In the genomic region with DNA sequence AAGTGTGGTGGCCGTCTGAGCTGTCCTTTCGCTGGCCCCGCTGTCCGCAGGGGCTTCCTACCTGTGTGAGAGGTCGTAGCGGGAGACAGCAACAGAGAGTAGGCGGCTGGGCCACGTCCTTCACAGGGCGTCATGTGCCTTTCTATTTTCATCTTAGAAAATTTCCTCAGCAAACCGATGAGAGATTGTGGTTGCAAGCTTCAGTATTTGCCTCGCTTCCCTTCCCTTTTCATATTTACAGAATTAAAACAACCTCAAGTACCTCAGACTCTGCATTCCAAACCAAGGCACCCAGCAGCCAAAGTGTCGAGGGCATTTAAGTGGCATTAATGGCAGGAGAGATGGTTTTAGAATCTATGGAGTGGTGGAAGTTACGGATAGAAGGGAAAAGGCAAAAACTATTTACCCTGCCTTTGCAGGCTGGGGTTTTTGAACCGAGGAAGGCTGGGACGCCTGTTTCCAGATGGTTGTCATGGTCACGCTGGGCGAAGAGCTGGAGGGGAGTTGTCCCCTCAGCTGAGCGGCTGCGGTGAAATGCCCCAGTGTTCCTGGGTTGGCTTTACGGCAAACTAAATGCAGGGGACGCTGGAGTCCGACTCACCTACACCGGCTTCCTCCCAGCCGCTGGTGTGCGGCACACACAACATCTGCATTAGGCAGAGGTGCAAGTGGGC, we compare ENCODE assay signal across 9 cellular contexts. TPM values are rescaled to one million over a fixed set of nuclear protein-coding genes. Genes with fewer than 3 reads are reported as not detected.
DNase-seq lines count a peak whose midpoint lies in the region; ATAC-seq and TF ChIP-seq lines count a peak whose summit lies in the region.
"Had no signal": no experiment of that assay in that cellular context is flagged by ENCODE, and none has a peak within 500 bp of the region (broad histone marks: within the 10 kb centered on the region; RNA-seq: fewer than 3 reads in every experiment).

No MANE protein-coding gene starts in this region.

- H3K9ac ChIP-seq in mesendoderm (ENCODE audit: low read length): no peak overlapping the region
- H3K9ac ChIP-seq: KMS-11 had no signal

- no peak overlapping the region for H4K5ac ChIP-seq in mesendoderm (ENCODE audit: low read length)

- H4K8ac ChIP-seq in mesendoderm (ENCODE audit: low read depth, low read length): no peak overlapping the region

- POLR2A ChIA-PET in OCI-LY7 (lab: Charles Lee): interaction anchor here (1.0 to 3.1 kb wide), 2 partner anchors 12 to 165 kb away, joined by 5 to 16 read pairs; no protein-coding TSS in a partner anchor

- H3K27ac ChIP-seq in OCI-LY7 (ENCODE audit: low read depth, low read length, poor library complexity, severe bottlenecking) (peak overlapping the region; percentile 70), mesendoderm (ENCODE audit: low read depth, low read length) (no peak overlapping the region)
- H3K27ac ChIP-seq: KMS-11 had no signal

- H3K4me3 ChIP-seq in OCI-LY7 (ENCODE audit: low read depth, low read length, poor library complexity, severe bottlenecking) (peak overlapping the region; percentile 15), mesendoderm (ENCODE audit: low read length) (no peak overlapping the region)

- H3K79me2 ChIP-seq in OCI-LY7 (ENCODE audit: insufficient read depth, low read depth, low read length) (no peaks in the 10 kb centered on the region), mesendoderm (ENCODE audit: control insufficient read depth, insufficient read depth, low read length) (no peaks in the 10 kb centered on the region)

- H3K27me3 ChIP-seq in mesendoderm (ENCODE audit: insufficient read depth, low read length, poor library complexity): no peaks in the 10 kb centered on the region

- no peaks in the 10 kb centered on the region for H3K27me3 Mint-ChIP-seq in activated naive CD4-positive, alpha-beta T cell treated with anti-CD3 and anti-CD28 coated beads for 36 hours (ENCODE audit: low read depth)

- no peaks in the 10 kb centered on the region for H3K79me1 ChIP-seq in mesendoderm (ENCODE audit: low read length)

- CTCF ChIA-PET in OCI-LY7 (lab: Charles Lee; ENCODE audit: unreplicated experiment): interaction anchor here (1.5 kb wide), 1 partner anchor 9 kb away, joined by 3 read pairs; no protein-coding TSS in a partner anchor
- CTCF ChIA-PET in activated naive CD4-positive, alpha-beta T cell treated with anti-CD3 and anti-CD28 coated beads for 36 hours (lab: Charles Lee): no interaction called here

- H2BK120ac ChIP-seq in mesendoderm (ENCODE audit: low read depth, low read length): no peak overlapping the region

- H3K56ac ChIP-seq in mesendoderm (ENCODE audit: low read length): no peak overlapping the region

- H3K4ac ChIP-seq in mesendoderm (ENCODE audit: low read depth, low read length): no peak overlapping the region

- H2AK5ac ChIP-seq in mesendoderm (ENCODE audit: low read length): no peak overlapping the region

- no peak for TF ChIP-seq CTCF in OCI-LY7 (conservative IDR thresholded peaks at IDR 0.05; ENCODE audit: low read length)

- H4K20me1 ChIP-seq in OCI-LY7 (ENCODE audit: insufficient read depth, low read length): no peaks in the 10 kb centered on the region

- H3K18ac ChIP-seq in mesendoderm (ENCODE audit: low read length): no peak overlapping the region

- peak overlapping the region; percentile 64 for H3K4me2 ChIP-seq in OCI-LY7 (ENCODE audit: low read length)
- H3K4me2 ChIP-seq in mesendoderm (ENCODE audit: low read length): no peak overlapping the region
- H3K4me2 ChIP-seq: KMS-11 had no signal

- H2BK5ac ChIP-seq in mesendoderm (ENCODE audit: low read length): no peak overlapping the region

- H3K36me3 ChIP-seq in OCI-LY7 (ENCODE audit: insufficient read depth, low read length) (peaks cover 25% of the 10 kb centered on the region), mesendoderm (ENCODE audit: control insufficient read depth, insufficient read depth, low read length) (peaks cover 10% of the 10 kb centered on the region)

- H2BK15ac ChIP-seq in mesendoderm (replicated peaks; ENCODE audit: low read depth): no peak overlapping the region

- H3K9me2 ChIP-seq in OCI-LY7 (ENCODE audit: insufficient read depth, low read length): no peaks in the 10 kb centered on the region

- DNase-seq in OCI-LY7 (ENCODE audit: low spot score) (peak; percentile 71), pons (ENCODE audit: low spot score) (peak; percentile 33), SW 1271 (lab: John Stamatoyannopoulos, UW) (no peak), NCI-H510A treated with DMSO at 0.1 percent for 48 hours (lab: John Stamatoyannopoulos, UW) (no peak), mesendoderm (no peak)
- no peak for DNase-seq in activated naive CD4-positive, alpha-beta T cell treated with anti-CD3 and anti-CD28 coated beads for 36 hours

- H2AFZ ChIP-seq in OCI-LY7 (ENCODE audit: low read length): peak overlapping the region; percentile 1; the same call in 1 of the 2 replicates

- ATAC-seq in GM18868 (IDR thresholded peaks at IDR 0.05; ENCODE audit: unreplicated experiment): peak; percentile 56
- ATAC-seq in HG02678 (IDR thresholded peaks at IDR 0.05; ENCODE audit: unreplicated experiment): peak; percentile 63

- no peaks in the 10 kb centered on the region for H3K9me3 Mint-ChIP-seq in activated naive CD4-positive, alpha-beta T cell treated with anti-CD3 and anti-CD28 coated beads for 36 hours

- no peak overlapping the region for H3K27ac Mint-ChIP-seq in activated naive CD4-positive, alpha-beta T cell treated with anti-CD3 and anti-CD28 coated beads for 36 hours

- intact Hi-C loops in OCI-LY7 (cut with micrococcal nuclease; ENCODE audit: unreplicated experiment): loop anchor here (1.0 kb wide), 1 partner anchor 13 kb away; no protein-coding TSS in a partner anchor
- intact Hi-C loops in activated naive CD4-positive, alpha-beta T cell treated with anti-CD3 and anti-CD28 coated beads for 36 hours (cut with micrococcal nuclease): no loop called here

- H3K23ac ChIP-seq in mesendoderm (ENCODE audit: low read length): no peak overlapping the region

- no CpG with 5 or more reads among the region's 25 CpGs for WGBS in mesendoderm (ENCODE audit: extremely low coverage, insufficient coverage, low lambda C conversion rate)

- H3K4me1 ChIP-seq in OCI-LY7 (ENCODE audit: insufficient read depth, low read length, poor library complexity, severe bottlenecking) (peaks cover 56% of the 10 kb centered on the region), mesendoderm (ENCODE audit: control insufficient read depth, low read depth, low read length) (no peaks in the 10 kb centered on the region)

- peaks cover 14% of the 10 kb centered on the region for H3K4me1 Mint-ChIP-seq in activated naive CD4-positive, alpha-beta T cell treated with anti-CD3 and anti-CD28 coated beads for 36 hours (ENCODE audit: low read depth)

- H3K9me3 ChIP-seq in OCI-LY7 (ENCODE audit: low read length): no peaks in the 10 kb centered on the region

- H3K36me3 Mint-ChIP-seq in activated naive CD4-positive, alpha-beta T cell treated with anti-CD3 and anti-CD28 coated beads for 36 hours (ENCODE audit: low read depth): peaks cover 21% of the 10 kb centered on the region

- no TSS peak for BruUV-seq in OCI-LY7 (replicated peaks; lab: Mats Ljungman, UMichigan)

- no peak overlapping the region for H3K4me3 Mint-ChIP-seq in activated naive CD4-positive, alpha-beta T cell treated with anti-CD3 and anti-CD28 coated beads for 36 hours

RNA-seq across cellular contexts. Expression of a gene that starts 41.9 kb away (rescaled TPM):
- total RNA-seq in OCI-LY7 (2014; rRNA removed; shearing (Covaris generic)): 37.1 and 51.5 TPM in 2 replicates
- total RNA-seq in OCI-LY7 (2022): 63.6 and 74.3 TPM in 2 replicates
- total RNA-seq in activated naive CD4-positive, alpha-beta T cell treated with anti-CD3 and anti-CD28 coated beads for 36 hours: 10 to 100 TPM; 42.6 to 45.1 TPM
- 75.8 TPM for polyA plus RNA-seq in mesendoderm (2013, experiment 1 of 2)
- 79.9 TPM for polyA plus RNA-seq in mesendoderm (2013, experiment 2 of 2)

RNA-seq across cellular contexts. Expression of a gene that starts 50.8 kb away (rescaled TPM):
- total RNA-seq in OCI-LY7 (2014; rRNA removed; shearing (Covaris generic)): 0.06 TPM in 1 of 2 replicates, not detected in the other
- 0.44 and 0.67 TPM in 2 replicates for total RNA-seq in OCI-LY7 (2022)
- total RNA-seq in activated naive CD4-positive, alpha-beta T cell treated with anti-CD3 and anti-CD28 coated beads for 36 hours: under 1 TPM; 0.24 to 0.42 TPM
- polyA plus RNA-seq in mesendoderm (2013, experiment 1 of 2): 2.1 TPM
- 2.0 TPM for polyA plus RNA-seq in mesendoderm (2013, experiment 2 of 2)

Comparison
In these comparisons a context has a peak if more than half of its experiments do, and no peak if none do; other contexts are left out.
1. DNase-seq: peak in OCI-LY7 (single experiment) and pons (single experiment); none in SW 1271 (0 of 2), NCI-H510A treated with DMSO at 0.1 percent for 48 hours (single experiment), activated naive CD4-positive, alpha-beta T cell treated with anti-CD3 and anti-CD28 coated beads for 36 hours (single experiment) and mesendoderm (single experiment).